1 cellular context compared by ENCODE assay signal in genomic region chr6:128131566-128131965, GRCh38.
A peak's percentile ranks its signal among the peaks of the same experiment; 100 is the strongest.
TF ChIP-seq lines count a peak whose summit lies in the region.

No MANE protein-coding gene starts in this region.

TF ChIP-seq in HEK293, 187 proteins besides CTCF, POLR2A, EP300 and RAD21 (continued from another document):
- no peak for TF ChIP-seq ZBTB44 (tag by site-specific recombination; IDR thresholded peaks at IDR 0.05)
- no peak for TF ChIP-seq ZNF202 (tag by site-specific recombination; IDR thresholded peaks at IDR 0.05; ENCODE audit: borderline replicate concordance)
- no peak for TF ChIP-seq ZNF23 (tag by site-specific recombination; IDR thresholded peaks at IDR 0.05; ENCODE audit: borderline replicate concordance)
- no peak for TF ChIP-seq ZNF776 (tag by site-specific recombination; IDR thresholded peaks at IDR 0.05; ENCODE audit: borderline replicate concordance)
- no peak for TF ChIP-seq ZBTB20 (tag by site-specific recombination; IDR thresholded peaks at IDR 0.05)
- no peak for TF ChIP-seq ZNF670 (tag by site-specific recombination; IDR thresholded peaks at IDR 0.05; ENCODE audit: low read depth)
- TF ChIP-seq ZNF629 (tag by site-specific recombination; IDR thresholded peaks at IDR 0.05), result no peak
- TF ChIP-seq MYNN (tag by site-specific recombination; IDR thresholded peaks at IDR 0.05; ENCODE audit: borderline replicate concordance), result no peak
- no peak for TF ChIP-seq ZNF677 (tag by site-specific recombination; IDR thresholded peaks at IDR 0.05)
- no peak for TF ChIP-seq ZBTB10 (tag by site-specific recombination; IDR thresholded peaks at IDR 0.05)
- no peak for TF ChIP-seq ZNF747 (tag by site-specific recombination; IDR thresholded peaks at IDR 0.05)
- TF ChIP-seq ZNF114 (tag by site-specific recombination; IDR thresholded peaks at IDR 0.05), result no peak
- peak; percentile 42; the same call in 1 of the 2 replicates for TF ChIP-seq FEZF1 (tag by site-specific recombination; IDR thresholded peaks at IDR 0.05)
- no peak for TF ChIP-seq ZNF488 (tag by site-specific recombination; IDR thresholded peaks at IDR 0.05)
- TF ChIP-seq ZNF174 (tag by site-specific recombination; IDR thresholded peaks at IDR 0.05), result no peak
- no peak for TF ChIP-seq ZNF558 (tag by site-specific recombination; IDR thresholded peaks at IDR 0.05)
